Comparison of ENCODE assay signal across 1 cellular context in genomic region chr6:144854654-144855053, GRCh38.
A peak's percentile ranks its signal among the peaks of the same experiment; 100 is the strongest.
TF ChIP-seq lines count a peak whose summit lies in the region.

No MANE protein-coding gene starts in this region.

TF ChIP-seq in HepG2, 621 proteins besides CTCF, POLR2A, EP300 and RAD21 (continued from another document and continues in another):
- TF ChIP-seq PHB2 (IDR thresholded peaks at IDR 0.05; ENCODE audit: partially characterized antibody) (no peak), FOXP4 (CRISPR knock-in tag; IDR thresholded peaks at IDR 0.05) (no peak), PITX1 (CRISPR knock-in tag; IDR thresholded peaks at IDR 0.05) (no peak), FIP1L1 (IDR thresholded peaks at IDR 0.05; ENCODE audit: borderline replicate concordance, insufficient read depth, low read depth, low read length) (peak; percentile 54; the same call in 1 of the 2 replicates), KLF11 (CRISPR knock-in tag; IDR thresholded peaks at IDR 0.05) (no peak), HHEX (CRISPR knock-in tag; IDR thresholded peaks at IDR 0.05) (no peak), HINFP (CRISPR knock-in tag; IDR thresholded peaks at IDR 0.05; ENCODE audit: low read depth) (no peak), RERE (CRISPR knock-in tag; IDR thresholded peaks at IDR 0.05; ENCODE audit: low read depth) (no peak), KAT8 (CRISPR knock-in tag; IDR thresholded peaks at IDR 0.05) (no peak), U2AF1 (optimal IDR thresholded peaks at IDR 0.05; ENCODE audit: low read depth, low read length) (no peak), PAXIP1 (CRISPR knock-in tag; conservative IDR thresholded peaks at IDR 0.05) (no peak), ZNF260 (CRISPR knock-in tag; IDR thresholded peaks at IDR 0.05; ENCODE audit: borderline replicate concordance, low read depth) (no peak), TGIF2 (CRISPR knock-in tag; IDR thresholded peaks at IDR 0.05) (no peak), GABPB1 (CRISPR knock-in tag; IDR thresholded peaks at IDR 0.05) (no peak), GTF2F1 (IDR thresholded peaks at IDR 0.05; ENCODE audit: low read length) (no peak), KDM2A (CRISPR knock-in tag; IDR thresholded peaks at IDR 0.05; ENCODE audit: borderline replicate concordance, low read depth) (peak; percentile 68; the same call in 1 of the 2 replicates), MZF1 (CRISPR knock-in tag; IDR thresholded peaks at IDR 0.05; ENCODE audit: borderline replicate concordance) (no peak), ZBTB7A (CRISPR knock-in tag; IDR thresholded peaks at IDR 0.05) (no peak), POLR2AphosphoS5 (IDR thresholded peaks at IDR 0.05; ENCODE audit: low read depth, low read length) (peak; percentile 34; the same call in 1 of the 2 replicates), BATF2 (CRISPR knock-in tag; IDR thresholded peaks at IDR 0.05) (no peak), ZNF530 (CRISPR knock-in tag; IDR thresholded peaks at IDR 0.05; ENCODE audit: low read depth) (no peak), POLR2G (IDR thresholded peaks at IDR 0.05; ENCODE audit: low read depth, low read length) (peak; percentile 30; the same call in 1 of the 2 replicates), ASH2L (IDR thresholded peaks at IDR 0.05; ENCODE audit: insufficient read length, low read depth, low read length) (no peak), E2F1 (CRISPR knock-in tag; IDR thresholded peaks at IDR 0.05) (no peak), MTF1 (CRISPR knock-in tag; IDR thresholded peaks at IDR 0.05) (no peak), SMARCE1 (IDR thresholded peaks at IDR 0.05; ENCODE audit: borderline replicate concordance) (no peak), HMGA1 (CRISPR knock-in tag; conservative IDR thresholded peaks at IDR 0.05) (no peak), GZF1 (CRISPR knock-in tag; IDR thresholded peaks at IDR 0.05) (no peak), TCF12 (IDR thresholded peaks at IDR 0.05) (no peak), TCF12 (CRISPR knock-in tag; IDR thresholded peaks at IDR 0.05) (no peak), BRD4 (CRISPR knock-in tag; IDR thresholded peaks at IDR 0.05) (no peak), SOX13 (IDR thresholded peaks at IDR 0.05) (no peak), SOX13 (CRISPR knock-in tag; conservative IDR thresholded peaks at IDR 0.05 in 1 of 2, IDR thresholded peaks at IDR 0.05 in 1 of 2) (no peak), RARG (CRISPR knock-in tag; IDR thresholded peaks at IDR 0.05; ENCODE audit: low read depth) (no peak), ZSCAN31 (CRISPR knock-in tag; IDR thresholded peaks at IDR 0.05; ENCODE audit: low read depth) (no peak), ZNF563 (CRISPR knock-in tag; IDR thresholded peaks at IDR 0.05) (no peak), THAP7 (CRISPR knock-in tag; IDR thresholded peaks at IDR 0.05) (0 out of 2 replicates have a peak, but pooled peaks have one; percentile 23), ZNF790 (CRISPR knock-in tag; IDR thresholded peaks at IDR 0.05; ENCODE audit: borderline replicate concordance) (no peak), ZNF792 (CRISPR knock-in tag; IDR thresholded peaks at IDR 0.05) (no peak), ZFP37 (CRISPR knock-in tag; IDR thresholded peaks at IDR 0.05; ENCODE audit: borderline replicate concordance) (no peak), AKNA (CRISPR knock-in tag; IDR thresholded peaks at IDR 0.05; ENCODE audit: borderline replicate concordance) (no peak), ZIK1 (CRISPR knock-in tag; IDR thresholded peaks at IDR 0.05; ENCODE audit: borderline replicate concordance, low read depth) (no peak), TEAD3 (CRISPR knock-in tag; optimal IDR thresholded peaks at IDR 0.05; ENCODE audit: borderline replicate concordance) (no peak), ZNF383 (CRISPR knock-in tag; IDR thresholded peaks at IDR 0.05; ENCODE audit: borderline replicate concordance) (no peak), ZNF562 (CRISPR knock-in tag; IDR thresholded peaks at IDR 0.05; ENCODE audit: borderline replicate concordance) (0 out of 2 replicates have a peak, but pooled peaks have one; percentile 20), TCF7L2 (IDR thresholded peaks at IDR 0.05; ENCODE audit: low read depth, low read length) (no peak), ZNF720 (CRISPR knock-in tag; IDR thresholded peaks at IDR 0.05) (no peak), SSRP1 (CRISPR knock-in tag; IDR thresholded peaks at IDR 0.05) (peak; percentile 86; the same call in 1 of the 2 replicates)
